ENCODE assay signal across 1 cellular context in the genomic region with DNA sequence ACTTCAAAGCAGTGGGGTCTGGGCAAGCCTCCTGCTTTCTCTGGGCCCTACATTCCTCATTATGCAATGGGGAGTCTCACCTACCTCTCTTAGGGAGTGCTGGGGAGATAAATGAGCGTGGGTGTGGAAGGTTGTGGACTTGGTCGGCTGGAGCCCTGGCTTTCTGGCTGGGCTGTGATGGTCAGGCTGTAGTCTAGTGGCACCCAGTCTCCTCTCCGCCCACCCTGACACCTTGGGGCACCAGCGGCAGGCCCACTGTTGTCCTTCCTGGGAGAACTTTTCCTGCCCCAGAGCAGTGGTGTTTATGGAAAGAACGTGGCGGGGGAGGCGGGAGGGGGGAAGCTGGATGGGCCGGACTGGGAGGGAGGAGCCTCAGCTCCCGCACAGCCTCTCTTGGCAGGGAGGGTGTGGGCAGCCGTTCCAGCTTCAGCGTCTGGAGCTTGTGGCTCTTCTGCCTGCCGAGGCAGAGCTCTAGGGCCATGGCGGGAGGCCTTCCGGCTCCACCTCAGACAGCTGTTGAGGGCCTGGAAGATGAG.
A peak's percentile ranks its signal among the peaks of the same experiment; 100 is the strongest.
TF ChIP-seq lines count a peak whose summit lies in the region.

No MANE protein-coding gene starts in this region.

TF ChIP-seq in K562, 482 proteins besides CTCF, POLR2A, EP300 and RAD21 (continues in another document):
- TF ChIP-seq EGR1 (conservative IDR thresholded peaks at IDR 0.05) (peak; percentile 90), NELFE (IDR thresholded peaks at IDR 0.05; ENCODE audit: insufficient read depth, insufficient read length) (no peak), E2F3 (CRISPR knock-in tag; IDR thresholded peaks at IDR 0.05) (peak; percentile 59; the same call in 1 of the 2 replicates), DPF2 (IDR thresholded peaks at IDR 0.05) (no peak), SMARCA4 (IDR thresholded peaks at IDR 0.05) (0 out of 2 replicates have a peak, but pooled peaks have one; percentile 12), SRF (CRISPR knock-in tag; IDR thresholded peaks at IDR 0.05) (peak in 1 of 2 experiments; percentile 40; a peak in 1 of 4 replicates), ZNF77 (CRISPR knock-in tag; IDR thresholded peaks at IDR 0.05) (no peak), CEBPG (CRISPR knock-in tag; IDR thresholded peaks at IDR 0.05) (no peak), CEBPG (tag; conservative IDR thresholded peaks at IDR 0.05 in 1 of 2, IDR thresholded peaks at IDR 0.05 in 1 of 2) (0 out of 4 replicates have a peak, but pooled peaks of 1 of the 2 experiments have one; percentile 22), POLR2G (IDR thresholded peaks at IDR 0.05; ENCODE audit: low read depth, low read length) (peak; percentile 56), RBFOX2 (IDR thresholded peaks at IDR 0.05; ENCODE audit: low read depth, low read length) (0 out of 2 replicates have a peak, but pooled peaks have one; percentile 23), SMAD4 (CRISPR knock-in tag; conservative IDR thresholded peaks at IDR 0.05) (peak; percentile 37; the same call in 1 of the 2 replicates), SUPT5H (IDR thresholded peaks at IDR 0.05) (0 out of 2 replicates have a peak, but pooled peaks have one; percentile 19), HNRNPL (IDR thresholded peaks at IDR 0.05; ENCODE audit: low read depth, low read length) (no peak), CBX3 (IDR thresholded peaks at IDR 0.05; ENCODE audit: borderline replicate concordance in 1 of 2, low read length in 2 of 2) (0 out of 3 replicates have a peak, but pooled peaks of 1 of the 2 experiments have one; percentile 30), TEAD1 (CRISPR knock-in tag; IDR thresholded peaks at IDR 0.05) (0 out of 4 replicates have a peak, but pooled peaks of 1 of the 2 experiments have one; percentile 13), NRF1 (conservative IDR thresholded peaks at IDR 0.05 in 1 of 2, IDR thresholded peaks at IDR 0.05 in 1 of 2) (peak; percentile 49 to 52), ZNF668 (CRISPR knock-in tag; IDR thresholded peaks at IDR 0.05) (no peak), ZNF263 (CRISPR knock-in tag; IDR thresholded peaks at IDR 0.05; ENCODE audit: borderline replicate concordance) (peak; percentile 24; the same call in 1 of the 2 replicates), ZNF766 (CRISPR knock-in tag; conservative IDR thresholded peaks at IDR 0.05) (0 out of 2 replicates have a peak, but pooled peaks have one; percentile 40)
- TF ChIP-seq, protein P1, sequence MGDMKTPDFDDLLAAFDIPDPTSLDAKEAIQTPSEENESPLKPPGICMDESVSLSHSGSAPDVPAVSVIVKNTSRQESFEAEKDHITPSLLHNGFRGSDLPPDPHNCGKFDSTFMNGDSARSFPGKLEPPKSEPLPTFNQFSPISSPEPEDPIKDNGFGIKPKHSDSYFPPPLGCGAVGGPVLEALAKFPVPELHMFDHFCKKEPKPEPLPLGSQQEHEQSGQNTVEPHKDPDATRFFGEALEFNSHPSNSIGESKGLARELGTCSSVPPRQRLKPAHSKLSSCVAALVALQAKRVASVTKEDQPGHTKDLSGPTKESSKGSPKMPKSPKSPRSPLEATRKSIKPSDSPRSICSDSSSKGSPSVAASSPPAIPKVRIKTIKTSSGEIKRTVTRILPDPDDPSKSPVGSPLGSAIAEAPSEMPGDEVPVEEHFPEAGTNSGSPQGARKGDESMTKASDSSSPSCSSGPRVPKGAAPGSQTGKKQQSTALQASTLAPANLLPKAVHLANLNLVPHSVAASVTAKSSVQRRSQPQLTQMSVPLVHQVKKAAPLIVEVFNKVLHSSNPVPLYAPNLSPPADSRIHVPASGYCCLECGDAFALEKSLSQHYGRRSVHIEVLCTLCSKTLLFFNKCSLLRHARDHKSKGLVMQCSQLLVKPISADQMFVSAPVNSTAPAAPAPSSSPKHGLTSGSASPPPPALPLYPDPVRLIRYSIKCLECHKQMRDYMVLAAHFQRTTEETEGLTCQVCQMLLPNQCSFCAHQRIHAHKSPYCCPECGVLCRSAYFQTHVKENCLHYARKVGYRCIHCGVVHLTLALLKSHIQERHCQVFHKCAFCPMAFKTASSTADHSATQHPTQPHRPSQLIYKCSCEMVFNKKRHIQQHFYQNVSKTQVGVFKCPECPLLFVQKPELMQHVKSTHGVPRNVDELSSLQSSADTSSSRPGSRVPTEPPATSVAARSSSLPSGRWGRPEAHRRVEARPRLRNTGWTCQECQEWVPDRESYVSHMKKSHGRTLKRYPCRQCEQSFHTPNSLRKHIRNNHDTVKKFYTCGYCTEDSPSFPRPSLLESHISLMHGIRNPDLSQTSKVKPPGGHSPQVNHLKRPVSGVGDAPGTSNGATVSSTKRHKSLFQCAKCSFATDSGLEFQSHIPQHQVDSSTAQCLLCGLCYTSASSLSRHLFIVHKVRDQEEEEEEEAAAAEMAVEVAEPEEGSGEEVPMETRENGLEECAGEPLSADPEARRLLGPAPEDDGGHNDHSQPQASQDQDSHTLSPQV (IDR thresholded peaks at IDR 0.05): peak; percentile 49
- TF ChIP-seq, protein P2, sequence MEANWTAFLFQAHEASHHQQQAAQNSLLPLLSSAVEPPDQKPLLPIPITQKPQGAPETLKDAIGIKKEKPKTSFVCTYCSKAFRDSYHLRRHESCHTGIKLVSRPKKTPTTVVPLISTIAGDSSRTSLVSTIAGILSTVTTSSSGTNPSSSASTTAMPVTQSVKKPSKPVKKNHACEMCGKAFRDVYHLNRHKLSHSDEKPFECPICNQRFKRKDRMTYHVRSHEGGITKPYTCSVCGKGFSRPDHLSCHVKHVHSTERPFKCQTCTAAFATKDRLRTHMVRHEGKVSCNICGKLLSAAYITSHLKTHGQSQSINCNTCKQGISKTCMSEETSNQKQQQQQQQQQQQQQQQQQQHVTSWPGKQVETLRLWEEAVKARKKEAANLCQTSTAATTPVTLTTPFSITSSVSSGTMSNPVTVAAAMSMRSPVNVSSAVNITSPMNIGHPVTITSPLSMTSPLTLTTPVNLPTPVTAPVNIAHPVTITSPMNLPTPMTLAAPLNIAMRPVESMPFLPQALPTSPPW (CRISPR knock-in tag; IDR thresholded peaks at IDR 0.05): peak; percentile 89
- TF ChIP-seq, protein P3, sequence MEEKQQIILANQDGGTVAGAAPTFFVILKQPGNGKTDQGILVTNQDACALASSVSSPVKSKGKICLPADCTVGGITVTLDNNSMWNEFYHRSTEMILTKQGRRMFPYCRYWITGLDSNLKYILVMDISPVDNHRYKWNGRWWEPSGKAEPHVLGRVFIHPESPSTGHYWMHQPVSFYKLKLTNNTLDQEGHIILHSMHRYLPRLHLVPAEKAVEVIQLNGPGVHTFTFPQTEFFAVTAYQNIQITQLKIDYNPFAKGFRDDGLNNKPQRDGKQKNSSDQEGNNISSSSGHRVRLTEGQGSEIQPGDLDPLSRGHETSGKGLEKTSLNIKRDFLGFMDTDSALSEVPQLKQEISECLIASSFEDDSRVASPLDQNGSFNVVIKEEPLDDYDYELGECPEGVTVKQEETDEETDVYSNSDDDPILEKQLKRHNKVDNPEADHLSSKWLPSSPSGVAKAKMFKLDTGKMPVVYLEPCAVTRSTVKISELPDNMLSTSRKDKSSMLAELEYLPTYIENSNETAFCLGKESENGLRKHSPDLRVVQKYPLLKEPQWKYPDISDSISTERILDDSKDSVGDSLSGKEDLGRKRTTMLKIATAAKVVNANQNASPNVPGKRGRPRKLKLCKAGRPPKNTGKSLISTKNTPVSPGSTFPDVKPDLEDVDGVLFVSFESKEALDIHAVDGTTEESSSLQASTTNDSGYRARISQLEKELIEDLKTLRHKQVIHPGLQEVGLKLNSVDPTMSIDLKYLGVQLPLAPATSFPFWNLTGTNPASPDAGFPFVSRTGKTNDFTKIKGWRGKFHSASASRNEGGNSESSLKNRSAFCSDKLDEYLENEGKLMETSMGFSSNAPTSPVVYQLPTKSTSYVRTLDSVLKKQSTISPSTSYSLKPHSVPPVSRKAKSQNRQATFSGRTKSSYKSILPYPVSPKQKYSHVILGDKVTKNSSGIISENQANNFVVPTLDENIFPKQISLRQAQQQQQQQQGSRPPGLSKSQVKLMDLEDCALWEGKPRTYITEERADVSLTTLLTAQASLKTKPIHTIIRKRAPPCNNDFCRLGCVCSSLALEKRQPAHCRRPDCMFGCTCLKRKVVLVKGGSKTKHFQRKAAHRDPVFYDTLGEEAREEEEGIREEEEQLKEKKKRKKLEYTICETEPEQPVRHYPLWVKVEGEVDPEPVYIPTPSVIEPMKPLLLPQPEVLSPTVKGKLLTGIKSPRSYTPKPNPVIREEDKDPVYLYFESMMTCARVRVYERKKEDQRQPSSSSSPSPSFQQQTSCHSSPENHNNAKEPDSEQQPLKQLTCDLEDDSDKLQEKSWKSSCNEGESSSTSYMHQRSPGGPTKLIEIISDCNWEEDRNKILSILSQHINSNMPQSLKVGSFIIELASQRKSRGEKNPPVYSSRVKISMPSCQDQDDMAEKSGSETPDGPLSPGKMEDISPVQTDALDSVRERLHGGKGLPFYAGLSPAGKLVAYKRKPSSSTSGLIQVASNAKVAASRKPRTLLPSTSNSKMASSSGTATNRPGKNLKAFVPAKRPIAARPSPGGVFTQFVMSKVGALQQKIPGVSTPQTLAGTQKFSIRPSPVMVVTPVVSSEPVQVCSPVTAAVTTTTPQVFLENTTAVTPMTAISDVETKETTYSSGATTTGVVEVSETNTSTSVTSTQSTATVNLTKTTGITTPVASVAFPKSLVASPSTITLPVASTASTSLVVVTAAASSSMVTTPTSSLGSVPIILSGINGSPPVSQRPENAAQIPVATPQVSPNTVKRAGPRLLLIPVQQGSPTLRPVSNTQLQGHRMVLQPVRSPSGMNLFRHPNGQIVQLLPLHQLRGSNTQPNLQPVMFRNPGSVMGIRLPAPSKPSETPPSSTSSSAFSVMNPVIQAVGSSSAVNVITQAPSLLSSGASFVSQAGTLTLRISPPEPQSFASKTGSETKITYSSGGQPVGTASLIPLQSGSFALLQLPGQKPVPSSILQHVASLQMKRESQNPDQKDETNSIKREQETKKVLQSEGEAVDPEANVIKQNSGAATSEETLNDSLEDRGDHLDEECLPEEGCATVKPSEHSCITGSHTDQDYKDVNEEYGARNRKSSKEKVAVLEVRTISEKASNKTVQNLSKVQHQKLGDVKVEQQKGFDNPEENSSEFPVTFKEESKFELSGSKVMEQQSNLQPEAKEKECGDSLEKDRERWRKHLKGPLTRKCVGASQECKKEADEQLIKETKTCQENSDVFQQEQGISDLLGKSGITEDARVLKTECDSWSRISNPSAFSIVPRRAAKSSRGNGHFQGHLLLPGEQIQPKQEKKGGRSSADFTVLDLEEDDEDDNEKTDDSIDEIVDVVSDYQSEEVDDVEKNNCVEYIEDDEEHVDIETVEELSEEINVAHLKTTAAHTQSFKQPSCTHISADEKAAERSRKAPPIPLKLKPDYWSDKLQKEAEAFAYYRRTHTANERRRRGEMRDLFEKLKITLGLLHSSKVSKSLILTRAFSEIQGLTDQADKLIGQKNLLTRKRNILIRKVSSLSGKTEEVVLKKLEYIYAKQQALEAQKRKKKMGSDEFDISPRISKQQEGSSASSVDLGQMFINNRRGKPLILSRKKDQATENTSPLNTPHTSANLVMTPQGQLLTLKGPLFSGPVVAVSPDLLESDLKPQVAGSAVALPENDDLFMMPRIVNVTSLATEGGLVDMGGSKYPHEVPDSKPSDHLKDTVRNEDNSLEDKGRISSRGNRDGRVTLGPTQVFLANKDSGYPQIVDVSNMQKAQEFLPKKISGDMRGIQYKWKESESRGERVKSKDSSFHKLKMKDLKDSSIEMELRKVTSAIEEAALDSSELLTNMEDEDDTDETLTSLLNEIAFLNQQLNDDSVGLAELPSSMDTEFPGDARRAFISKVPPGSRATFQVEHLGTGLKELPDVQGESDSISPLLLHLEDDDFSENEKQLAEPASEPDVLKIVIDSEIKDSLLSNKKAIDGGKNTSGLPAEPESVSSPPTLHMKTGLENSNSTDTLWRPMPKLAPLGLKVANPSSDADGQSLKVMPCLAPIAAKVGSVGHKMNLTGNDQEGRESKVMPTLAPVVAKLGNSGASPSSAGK (IDR thresholded peaks at IDR 0.05): peak; percentile 46
- TF ChIP-seq, protein P4, sequence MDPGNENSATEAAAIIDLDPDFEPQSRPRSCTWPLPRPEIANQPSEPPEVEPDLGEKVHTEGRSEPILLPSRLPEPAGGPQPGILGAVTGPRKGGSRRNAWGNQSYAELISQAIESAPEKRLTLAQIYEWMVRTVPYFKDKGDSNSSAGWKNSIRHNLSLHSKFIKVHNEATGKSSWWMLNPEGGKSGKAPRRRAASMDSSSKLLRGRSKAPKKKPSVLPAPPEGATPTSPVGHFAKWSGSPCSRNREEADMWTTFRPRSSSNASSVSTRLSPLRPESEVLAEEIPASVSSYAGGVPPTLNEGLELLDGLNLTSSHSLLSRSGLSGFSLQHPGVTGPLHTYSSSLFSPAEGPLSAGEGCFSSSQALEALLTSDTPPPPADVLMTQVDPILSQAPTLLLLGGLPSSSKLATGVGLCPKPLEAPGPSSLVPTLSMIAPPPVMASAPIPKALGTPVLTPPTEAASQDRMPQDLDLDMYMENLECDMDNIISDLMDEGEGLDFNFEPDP (CRISPR knock-in tag; IDR thresholded peaks at IDR 0.05): no peak
- TF ChIP-seq, protein P5, sequence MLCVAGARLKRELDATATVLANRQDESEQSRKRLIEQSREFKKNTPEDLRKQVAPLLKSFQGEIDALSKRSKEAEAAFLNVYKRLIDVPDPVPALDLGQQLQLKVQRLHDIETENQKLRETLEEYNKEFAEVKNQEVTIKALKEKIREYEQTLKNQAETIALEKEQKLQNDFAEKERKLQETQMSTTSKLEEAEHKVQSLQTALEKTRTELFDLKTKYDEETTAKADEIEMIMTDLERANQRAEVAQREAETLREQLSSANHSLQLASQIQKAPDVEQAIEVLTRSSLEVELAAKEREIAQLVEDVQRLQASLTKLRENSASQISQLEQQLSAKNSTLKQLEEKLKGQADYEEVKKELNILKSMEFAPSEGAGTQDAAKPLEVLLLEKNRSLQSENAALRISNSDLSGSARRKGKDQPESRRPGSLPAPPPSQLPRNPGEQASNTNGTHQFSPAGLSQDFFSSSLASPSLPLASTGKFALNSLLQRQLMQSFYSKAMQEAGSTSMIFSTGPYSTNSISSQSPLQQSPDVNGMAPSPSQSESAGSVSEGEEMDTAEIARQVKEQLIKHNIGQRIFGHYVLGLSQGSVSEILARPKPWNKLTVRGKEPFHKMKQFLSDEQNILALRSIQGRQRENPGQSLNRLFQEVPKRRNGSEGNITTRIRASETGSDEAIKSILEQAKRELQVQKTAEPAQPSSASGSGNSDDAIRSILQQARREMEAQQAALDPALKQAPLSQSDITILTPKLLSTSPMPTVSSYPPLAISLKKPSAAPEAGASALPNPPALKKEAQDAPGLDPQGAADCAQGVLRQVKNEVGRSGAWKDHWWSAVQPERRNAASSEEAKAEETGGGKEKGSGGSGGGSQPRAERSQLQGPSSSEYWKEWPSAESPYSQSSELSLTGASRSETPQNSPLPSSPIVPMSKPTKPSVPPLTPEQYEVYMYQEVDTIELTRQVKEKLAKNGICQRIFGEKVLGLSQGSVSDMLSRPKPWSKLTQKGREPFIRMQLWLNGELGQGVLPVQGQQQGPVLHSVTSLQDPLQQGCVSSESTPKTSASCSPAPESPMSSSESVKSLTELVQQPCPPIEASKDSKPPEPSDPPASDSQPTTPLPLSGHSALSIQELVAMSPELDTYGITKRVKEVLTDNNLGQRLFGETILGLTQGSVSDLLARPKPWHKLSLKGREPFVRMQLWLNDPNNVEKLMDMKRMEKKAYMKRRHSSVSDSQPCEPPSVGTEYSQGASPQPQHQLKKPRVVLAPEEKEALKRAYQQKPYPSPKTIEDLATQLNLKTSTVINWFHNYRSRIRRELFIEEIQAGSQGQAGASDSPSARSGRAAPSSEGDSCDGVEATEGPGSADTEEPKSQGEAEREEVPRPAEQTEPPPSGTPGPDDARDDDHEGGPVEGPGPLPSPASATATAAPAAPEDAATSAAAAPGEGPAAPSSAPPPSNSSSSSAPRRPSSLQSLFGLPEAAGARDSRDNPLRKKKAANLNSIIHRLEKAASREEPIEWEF (CRISPR knock-in tag; IDR thresholded peaks at IDR 0.05): no peak
